In the genomic region with DNA sequence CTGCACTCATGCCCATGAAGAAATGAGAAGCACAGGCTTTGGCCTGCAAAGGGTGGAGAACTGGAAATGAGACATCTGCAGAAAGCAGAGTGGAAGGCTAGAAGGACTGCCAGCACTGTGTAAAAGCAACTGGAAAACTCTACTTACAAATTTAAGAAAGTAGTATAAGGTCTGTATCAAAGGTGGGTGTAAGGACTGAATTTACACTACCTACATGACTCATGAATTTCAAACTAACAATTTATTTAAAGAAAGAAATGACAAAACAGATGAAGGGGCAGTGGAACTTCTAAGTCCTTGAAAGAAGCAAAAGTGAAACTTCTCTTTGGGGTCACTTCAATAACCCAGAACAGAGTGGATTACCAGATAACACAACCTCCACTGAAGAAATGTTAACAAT, we compare ENCODE assay signal across 9 cellular contexts.
DNase-seq lines count a peak whose midpoint lies in the region; ATAC-seq and TF ChIP-seq lines count a peak whose summit lies in the region.
"Had no signal": no experiment of that assay in that cellular context is flagged by ENCODE, and none has a peak within 500 bp of the region (broad histone marks: within the 10 kb centered on the region; RNA-seq: fewer than 3 reads in every experiment).

No MANE protein-coding gene starts in this region.

- ATAC-seq in GM18870 (IDR thresholded peaks at IDR 0.05; ENCODE audit: unreplicated experiment) (peak; percentile 83), GM21717 (IDR thresholded peaks at IDR 0.05; ENCODE audit: unreplicated experiment) (peak; percentile 90), HG03460 (IDR thresholded peaks at IDR 0.05; ENCODE audit: unreplicated experiment) (peak; percentile 86), gastroesophageal sphincter (no peak)

- DNase-seq in iris pigment epithelial cell (ENCODE audit: low read depth): peak; percentile 40
- DNase-seq in kidney tubule cell (ENCODE audit: low spot score): no peak
- no peak for DNase-seq in NCI-H1694 treated with DMSO at 0.1 percent for 48 hours (lab: John Stamatoyannopoulos, UW)
- DNase-seq: NCI-H526; stimulated activated CD8-positive, alpha-beta memory T cell treated with anti-CD3 and anti-CD28 coated beads, Interleukin-4, amount 100 ng/mL, for 48 hours had no signal

- no peak overlapping the region for H3K4me3 ChIP-seq in gastroesophageal sphincter

- TF ChIP-seq CTCF in gastroesophageal sphincter (IDR thresholded peaks at IDR 0.05): no peak

- TF ChIP-seq POLR2A in gastroesophageal sphincter (IDR thresholded peaks at IDR 0.05): no peak

- TF ChIP-seq EP300 in gastroesophageal sphincter (IDR thresholded peaks at IDR 0.05): no peak

- H3K27ac ChIP-seq in gastroesophageal sphincter: no peak overlapping the region

- H3K27me3 ChIP-seq in gastroesophageal sphincter: no peaks in the 10 kb centered on the region

- H3K36me3 ChIP-seq in gastroesophageal sphincter: peaks cover 0 to 4% of the 10 kb centered on the region in 2 donors

- H3K4me1 ChIP-seq in gastroesophageal sphincter: no peaks in the 10 kb centered on the region

- H3K9me3 ChIP-seq in gastroesophageal sphincter: no peaks in the 10 kb centered on the region
